In genomic region chr16:2033057-2033911, GRCh38 we compare ENCODE assay signal across 9 cellular contexts. TPM values are rescaled to one million over a fixed set of nuclear protein-coding genes. Genes with fewer than 3 reads are reported as not detected.
A peak's percentile ranks its signal among the peaks of the same experiment; 100 is the strongest.
DNase-seq lines count a peak whose midpoint lies in the region; FAIRE-seq and TF ChIP-seq lines count a peak whose summit lies in the region.
"Had no signal": no experiment of that assay in that cellular context is flagged by ENCODE, and none has a peak within 500 bp of the region (broad histone marks: within the 10 kb centered on the region; RNA-seq: fewer than 3 reads in every experiment).

No MANE protein-coding gene starts in this region.

- H3K36me3 ChIP-seq in HEK293 (ENCODE audit: control insufficient read depth in 2 of 2, insufficient read depth in 1 of 2, low read length in 2 of 2) = peaks cover 0 to 16% of the 10 kb centered on the region in 2 experiments; a peak in 1 of 3 replicates
- H3K36me3 ChIP-seq in kidney (ENCODE audit: control insufficient read depth in 1 of 2, insufficient read depth in 2 of 2, low read length in 2 of 2) = peaks cover 0 to 4% of the 10 kb centered on the region in 2 donors
- H3K36me3 ChIP-seq in smooth muscle cell (ENCODE audit: low read depth) = no peaks in the 10 kb centered on the region

- H3K9ac ChIP-seq in kidney (ENCODE audit: low read length in 2 of 2) = no peak overlapping the region
- H3K9ac ChIP-seq in smooth muscle cell (ENCODE audit: low read depth) = peak overlapping the region; percentile 30

- H3K27ac ChIP-seq in HEK293 (ENCODE audit: extremely low read depth, low read depth, low read length) (no peak overlapping the region), kidney (ENCODE audit: low read depth in 2 of 2, low read length in 2 of 2) (peak overlapping the region; percentile 76 to 82), smooth muscle cell (ENCODE audit: low read depth) (peak overlapping the region; percentile 80)
- H3K27ac ChIP-seq: HL-60 had no signal

- no peak overlapping the region for H2AFZ ChIP-seq in smooth muscle cell (ENCODE audit: low read depth)

- H3K9me3 ChIP-seq in HEK293 (ENCODE audit: control insufficient read depth, insufficient read depth, low read depth, low read length) (no peaks in the 10 kb centered on the region), kidney (ENCODE audit: control insufficient read depth in 1 of 2, low read length in 2 of 2) (no peaks in the 10 kb centered on the region), smooth muscle cell (replicated peaks; ENCODE audit: low read depth) (no peaks in the 10 kb centered on the region)

- H4K20me1 ChIP-seq in smooth muscle cell (ENCODE audit: low read depth) = peaks cover 7% of the 10 kb centered on the region

- 55% methylated on average over 23 of the region's 37 CpGs for WGBS in smooth muscle cell (ENCODE audit: low lambda C conversion rate)

- DNase-seq in astrocyte of the spinal cord (ENCODE audit: low read depth, low spot score) = peak; percentile 66
- DNase-seq in kidney = peak; percentile 88
- no peak for DNase-seq in smooth muscle cell (lab: John Stamatoyannopoulos, UW; ENCODE audit: unreplicated experiment)
- no peak for DNase-seq in ecto neural progenitor cell (ENCODE audit: low spot score)
- DNase-seq in GM13977 (ENCODE audit: low spot score) = no peak
- no peak for DNase-seq in activated CD4-positive, CD25-positive, alpha-beta regulatory T cell (lab: John Stamatoyannopoulos, UW)
- no peak for DNase-seq in SKM-1 (lab: John Stamatoyannopoulos, UW; ENCODE audit: unreplicated experiment)

- H3F3A ChIP-seq in smooth muscle cell (ENCODE audit: low read depth) = no peaks in the 10 kb centered on the region

- intact Hi-C loops in kidney (cut with DNase I) = no loop called here

- H3K4me2 ChIP-seq in smooth muscle cell = peak overlapping the region; percentile 74

- H3K4me3 ChIP-seq in HEK293 (ENCODE audit: low read depth, low read length) (no peak overlapping the region), astrocyte of the spinal cord (ENCODE audit: low read depth, low read length) (peak overlapping the region; percentile 28), kidney (ENCODE audit: low read length in 2 of 2) (peak overlapping the region; percentile 38 to 60), smooth muscle cell (no peak overlapping the region)

- in situ Hi-C loops in astrocyte of the spinal cord (cut with HindIII; ENCODE audit: low sequenced_read_pairs) (no loop called here), GM13977 (cut with MboI; ENCODE audit: low pct_unique_long_range_greater_than_20kb, low sequenced_read_pairs, unreplicated experiment) (no loop called here)

- H3K4me1 ChIP-seq in HEK293 (ENCODE audit: control insufficient read depth, insufficient read depth, low read length) (peaks cover 4% of the 10 kb centered on the region; the same call in 1 of the 2 replicates), kidney (ENCODE audit: control insufficient read depth in 1 of 2, insufficient read depth in 1 of 2, low read depth in 1 of 2, low read length in 2 of 2) (peaks cover 0 to 36% of the 10 kb centered on the region in 2 donors), smooth muscle cell (ENCODE audit: low read depth) (peaks cover 18% of the 10 kb centered on the region)

- no peaks in the 10 kb centered on the region for H3K27me3 ChIP-seq in smooth muscle cell (ENCODE audit: low read depth)

- CTCF ChIA-PET in HEK293 (lab: Yijun Ruan, JAX) = interaction anchor here (1.0 kb wide), 2 partner anchors 104 to 107 kb away, joined by 3 read pairs; no protein-coding TSS in a partner anchor

- TF ChIP-seq CTCF in HEK293 (tag by site-specific recombination; IDR thresholded peaks at IDR 0.05) (no peak), astrocyte of the spinal cord (IDR thresholded peaks at IDR 0.05; ENCODE audit: low read depth, low read length) (no peak), kidney (IDR thresholded peaks at IDR 0.05; ENCODE audit: borderline replicate concordance, extremely low read depth, insufficient read depth) (no peak), smooth muscle cell (IDR thresholded peaks at IDR 0.05; ENCODE audit: borderline replicate concordance, insufficient read depth, poor library complexity, severe bottlenecking) (no peak), GM13977 (IDR thresholded peaks at IDR 0.05; ENCODE audit: extremely low read depth, insufficient read depth, missing control alignments) (no peak)

- POLR2A ChIA-PET in HEK293 (lab: Yijun Ruan, JAX) = interaction anchor here (0.6 to 2.6 kb wide), 3 partner anchors 11 to 122 kb away, joined by 3 to 16 read pairs (median 5); partner anchors contain the start of genes NTHL1, TRAF7 and TSC2

- FAIRE-seq in kidney (lab: Jason Lieb, UNC) = no peak

- peaks cover 3% of the 10 kb centered on the region for H3K79me2 ChIP-seq in smooth muscle cell (ENCODE audit: low read depth)

TF ChIP-seq in HEK293, 187 proteins besides CTCF, POLR2A, EP300 and RAD21 (continues in another document):
- TF ChIP-seq, protein P1, sequence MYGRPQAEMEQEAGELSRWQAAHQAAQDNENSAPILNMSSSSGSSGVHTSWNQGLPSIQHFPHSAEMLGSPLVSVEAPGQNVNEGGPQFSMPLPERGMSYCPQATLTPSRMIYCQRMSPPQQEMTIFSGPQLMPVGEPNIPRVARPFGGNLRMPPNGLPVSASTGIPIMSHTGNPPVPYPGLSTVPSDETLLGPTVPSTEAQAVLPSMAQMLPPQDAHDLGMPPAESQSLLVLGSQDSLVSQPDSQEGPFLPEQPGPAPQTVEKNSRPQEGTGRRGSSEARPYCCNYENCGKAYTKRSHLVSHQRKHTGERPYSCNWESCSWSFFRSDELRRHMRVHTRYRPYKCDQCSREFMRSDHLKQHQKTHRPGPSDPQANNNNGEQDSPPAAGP (tag by site-specific recombination; IDR thresholded peaks at IDR 0.05) = peak; percentile 42; the same call in 1 of the 2 replicates
- TF ChIP-seq ZNF10 (tag by site-specific recombination; IDR thresholded peaks at IDR 0.05) (no peak), GLIS2 (tag by site-specific recombination; IDR thresholded peaks at IDR 0.05) (peak; percentile 46; the same call in 1 of the 2 replicates), ZIC2 (tag by site-specific recombination; IDR thresholded peaks at IDR 0.05) (peak; percentile 55; the same call in 1 of the 2 replicates), ZBTB6 (tag by site-specific recombination; IDR thresholded peaks at IDR 0.05) (peak; percentile 62; the same call in 1 of the 2 replicates), ZSCAN30 (tag by site-specific recombination; IDR thresholded peaks at IDR 0.05) (no peak), ZNF302 (tag by site-specific recombination; IDR thresholded peaks at IDR 0.05; ENCODE audit: low read depth) (no peak), ZBTB17 (tag by site-specific recombination; IDR thresholded peaks at IDR 0.05) (peak; percentile 35; the same call in 1 of the 2 replicates), SP2 (tag by site-specific recombination; IDR thresholded peaks at IDR 0.05) (0 out of 2 replicates have a peak, but pooled peaks have one; percentile 34)
- TF ChIP-seq, protein P2, sequence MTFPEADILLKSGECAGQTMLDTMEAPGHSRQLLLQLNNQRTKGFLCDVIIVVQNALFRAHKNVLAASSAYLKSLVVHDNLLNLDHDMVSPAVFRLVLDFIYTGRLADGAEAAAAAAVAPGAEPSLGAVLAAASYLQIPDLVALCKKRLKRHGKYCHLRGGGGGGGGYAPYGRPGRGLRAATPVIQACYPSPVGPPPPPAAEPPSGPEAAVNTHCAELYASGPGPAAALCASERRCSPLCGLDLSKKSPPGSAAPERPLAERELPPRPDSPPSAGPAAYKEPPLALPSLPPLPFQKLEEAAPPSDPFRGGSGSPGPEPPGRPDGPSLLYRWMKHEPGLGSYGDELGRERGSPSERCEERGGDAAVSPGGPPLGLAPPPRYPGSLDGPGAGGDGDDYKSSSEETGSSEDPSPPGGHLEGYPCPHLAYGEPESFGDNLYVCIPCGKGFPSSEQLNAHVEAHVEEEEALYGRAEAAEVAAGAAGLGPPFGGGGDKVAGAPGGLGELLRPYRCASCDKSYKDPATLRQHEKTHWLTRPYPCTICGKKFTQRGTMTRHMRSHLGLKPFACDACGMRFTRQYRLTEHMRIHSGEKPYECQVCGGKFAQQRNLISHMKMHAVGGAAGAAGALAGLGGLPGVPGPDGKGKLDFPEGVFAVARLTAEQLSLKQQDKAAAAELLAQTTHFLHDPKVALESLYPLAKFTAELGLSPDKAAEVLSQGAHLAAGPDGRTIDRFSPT (tag by site-specific recombination; IDR thresholded peaks at IDR 0.05) = peak; percentile 56; the same call in 1 of the 2 replicates

RNA-seq across cellular contexts. Expression of gene NHERF2, which starts 6.6 kb away (rescaled TPM):
- total RNA-seq in kidney = 238 TPM
- polyA plus RNA-seq in kidney (ENCODE audit: insufficient read depth, low read depth, low replicate concordance) = 405 TPM
- 14.4 and 21.8 TPM in 2 replicates for total RNA-seq in smooth muscle cell
- 40.2 and 56.8 TPM in 2 replicates for polyA plus RNA-seq in smooth muscle cell

RNA-seq across cellular contexts. Expression of gene NPW, which starts 13.7 kb away (rescaled TPM):
- total RNA-seq in kidney (not detected), smooth muscle cell (13.1 and 30.9 TPM in 2 replicates)
- polyA plus RNA-seq in kidney (ENCODE audit: insufficient read depth, low read depth, low replicate concordance) (not detected), smooth muscle cell (185 and 193 TPM in 2 replicates)

RNA-seq across cellular contexts. Expression of gene NTHL1, which starts 14.3 kb away (rescaled TPM):
- total RNA-seq in kidney = 15.3 TPM
- 36.0 TPM for polyA plus RNA-seq in kidney (ENCODE audit: insufficient read depth, low read depth, low replicate concordance)
- total RNA-seq in smooth muscle cell = 14.6 and 23.8 TPM in 2 replicates
- polyA plus RNA-seq in smooth muscle cell = 36.5 and 39.3 TPM in 2 replicates

RNA-seq across cellular contexts. Expression of gene TSC2, which starts 14.5 kb away (rescaled TPM):
- total RNA-seq in kidney (151 TPM), smooth muscle cell (29.7 and 64.5 TPM in 2 replicates)
- polyA plus RNA-seq in kidney (ENCODE audit: insufficient read depth, low read depth, low replicate concordance) (40.0 TPM), smooth muscle cell (74.7 and 110 TPM in 2 replicates)

RNA-seq across cellular contexts. Expression of gene ZNF598, which starts 23.7 kb away (rescaled TPM):
- 34.9 TPM for total RNA-seq in kidney
- polyA plus RNA-seq in kidney (ENCODE audit: insufficient read depth, low read depth, low replicate concordance) = 14.3 TPM
- 23.2 and 27.2 TPM in 2 replicates for total RNA-seq in smooth muscle cell
- 27.9 and 32.7 TPM in 2 replicates for polyA plus RNA-seq in smooth muscle cell

Comparison
In these comparisons a context has a peak if more than half of its experiments do, and no peak if none do; other contexts are left out.
1. H3K4me3 ChIP-seq: peak in astrocyte of the spinal cord (single experiment) and kidney (2 of 2); none in HEK293 (single experiment) and smooth muscle cell (single experiment).
2. DNase-seq: peak in astrocyte of the spinal cord (single experiment) and kidney (single experiment); none in smooth muscle cell (single experiment), ecto neural progenitor cell (single experiment), GM13977 (single experiment), activated CD4-positive, CD25-positive, alpha-beta regulatory T cell (0 of 4) and SKM-1 (single experiment).
3. RNA of gene NHERF2, which starts 6.6 kb away (total RNA-seq): 238 TPM in kidney (single experiment); 14.4 to 21.8 TPM in smooth muscle cell; every median in the first group is over 10 times any median in the second.